Comparison of ENCODE assay signal across 20 cellular contexts in genomic region chr22:40680819-40681183, GRCh38. TPM values are rescaled to one million over a fixed set of nuclear protein-coding genes. Genes with fewer than 3 reads are reported as not detected.
DNase-seq lines count a peak whose midpoint lies in the region; ATAC-seq and TF ChIP-seq lines count a peak whose summit lies in the region.
"Had no signal": no experiment of that assay in that cellular context is flagged by ENCODE, and none has a peak within 500 bp of the region (broad histone marks: within the 10 kb centered on the region; RNA-seq: fewer than 3 reads in every experiment).

No MANE protein-coding gene starts in this region.

- H3K4me3 Mint-ChIP-seq in activated T-helper 17 cell treated with anti-CD3 and anti-CD28 coated beads, Interleukin-2, amount 50 U/mL, for 72 hours = no peak overlapping the region
- H3K4me3 Mint-ChIP-seq in endothelial cell (ENCODE audit: unreplicated experiment) (peak overlapping the region; percentile 52), type B pancreatic cell (peak overlapping the region; percentile 85)
- no peak overlapping the region for H3K4me3 Mint-ChIP-seq in natural killer cell treated with Interleukin-12 subunit alpha and Interleukin-12 subunit beta and Interleukin-15 and Interleukin-18, amount 100 ng/mL, for 72 hours

- peak overlapping the region; percentile 61 for H3K4me3 ChIP-seq in mesodermal cell (ENCODE audit: extremely low read depth, insufficient read depth, low read length, poor library complexity, severe bottlenecking)
- H3K4me3 ChIP-seq: HAP-1 had no signal

- peaks cover 54% of the 10 kb centered on the region for H3K4me1 ChIP-seq in mesodermal cell (ENCODE audit: control insufficient read depth, insufficient read depth, low read length, poor library complexity, severe bottlenecking)
- H3K4me1 ChIP-seq: HAP-1 had no signal

- peaks cover 8% of the 10 kb centered on the region for H3K4me1 Mint-ChIP-seq in activated T-helper 17 cell treated with anti-CD3 and anti-CD28 coated beads, Interleukin-2, amount 50 U/mL, for 72 hours
- peaks cover 61% of the 10 kb centered on the region for H3K4me1 Mint-ChIP-seq in endothelial cell (ENCODE audit: unreplicated experiment)
- H3K4me1 Mint-ChIP-seq in type B pancreatic cell (ENCODE audit: unreplicated experiment) = peaks cover 42% of the 10 kb centered on the region
- peaks cover 14% of the 10 kb centered on the region in 2 donors for H3K4me1 Mint-ChIP-seq in natural killer cell treated with Interleukin-12 subunit alpha and Interleukin-12 subunit beta and Interleukin-15 and Interleukin-18, amount 100 ng/mL, for 72 hours (ENCODE audit: low read depth in 2 of 2)

- no peak for ATAC-seq in activated T-helper 17 cell treated with anti-CD3 and anti-CD28 coated beads, Interleukin-2, amount 50 U/mL, for 72 hours (replicated peaks)
- ATAC-seq in natural killer cell treated with Interleukin-12 subunit alpha and Interleukin-12 subunit beta and Interleukin-15 and Interleukin-18, amount 100 ng/mL, for 72 hours = no peak
- ATAC-seq in HG02610 (IDR thresholded peaks at IDR 0.05; ENCODE audit: unreplicated experiment) = no peak
- no peak for ATAC-seq in GM21360 (IDR thresholded peaks at IDR 0.05; ENCODE audit: unreplicated experiment)
- ATAC-seq: Right ventricle myocardium inferior had no signal

- intact Hi-C loops in head of caudate nucleus (cut with DNase I) = no loop called here

- peaks cover 12% of the 10 kb centered on the region for H3K36me3 ChIP-seq in mesodermal cell (ENCODE audit: control insufficient read depth, insufficient read depth, low read length)
- H3K36me3 ChIP-seq: HAP-1 had no signal

- H3K27ac Mint-ChIP-seq in activated T-helper 17 cell treated with anti-CD3 and anti-CD28 coated beads, Interleukin-2, amount 50 U/mL, for 72 hours = peak overlapping the region; percentile 66
- H3K27ac Mint-ChIP-seq in endothelial cell (ENCODE audit: unreplicated experiment) (no peak overlapping the region), type B pancreatic cell (peak overlapping the region; percentile 75)
- no peak overlapping the region for H3K27ac Mint-ChIP-seq in natural killer cell treated with Interleukin-12 subunit alpha and Interleukin-12 subunit beta and Interleukin-15 and Interleukin-18, amount 100 ng/mL, for 72 hours

- TF ChIP-seq CTCF in endothelial cell (IDR thresholded peaks at IDR 0.05; ENCODE audit: unreplicated experiment) (no peak), type B pancreatic cell (conservative IDR thresholded peaks at IDR 0.05) (no peak)

- peaks cover 8% of the 10 kb centered on the region for H3K27me3 Mint-ChIP-seq in activated T-helper 17 cell treated with anti-CD3 and anti-CD28 coated beads, Interleukin-2, amount 50 U/mL, for 72 hours
- peaks cover 16% of the 10 kb centered on the region for H3K27me3 Mint-ChIP-seq in endothelial cell (ENCODE audit: unreplicated experiment)
- peaks cover 30% of the 10 kb centered on the region for H3K27me3 Mint-ChIP-seq in type B pancreatic cell
- peaks cover 24 to 28% of the 10 kb centered on the region in 2 donors for H3K27me3 Mint-ChIP-seq in natural killer cell treated with Interleukin-12 subunit alpha and Interleukin-12 subunit beta and Interleukin-15 and Interleukin-18, amount 100 ng/mL, for 72 hours

- no peaks in the 10 kb centered on the region for H3K9me3 Mint-ChIP-seq in activated T-helper 17 cell treated with anti-CD3 and anti-CD28 coated beads, Interleukin-2, amount 50 U/mL, for 72 hours
- H3K9me3 Mint-ChIP-seq in endothelial cell (ENCODE audit: unreplicated experiment) (no peaks in the 10 kb centered on the region), type B pancreatic cell (no peaks in the 10 kb centered on the region)
- H3K9me3 Mint-ChIP-seq in natural killer cell treated with Interleukin-12 subunit alpha and Interleukin-12 subunit beta and Interleukin-15 and Interleukin-18, amount 100 ng/mL, for 72 hours = no peaks in the 10 kb centered on the region

- DNase-seq in endothelial cell (ENCODE audit: low spot score) = no peak
- no peak for DNase-seq in type B pancreatic cell (ENCODE audit: extremely low spot score, unreplicated experiment)
- no peak for DNase-seq in natural killer cell treated with Interleukin-12 subunit alpha and Interleukin-12 subunit beta and Interleukin-15 and Interleukin-18, amount 100 ng/mL, for 72 hours (ENCODE audit: low spot score)
- DNase-seq in head of caudate nucleus = no peak
- DNase-seq: DMS79; KBM-7; NCI-H1105; NCI-H2081 treated with DMSO at 0.1 percent for 48 hours; NCI-H510A; NCI-H748 treated with DMSO at 0.1 percent for 48 hours; NK-92 treated with Interleukin-12 subunit alpha and Interleukin-12 subunit beta, amount 100 ng/mL, for 24 hours had no signal

- H3K36me3 Mint-ChIP-seq in activated T-helper 17 cell treated with anti-CD3 and anti-CD28 coated beads, Interleukin-2, amount 50 U/mL, for 72 hours (ENCODE audit: low read depth) = no peaks in the 10 kb centered on the region
- H3K36me3 Mint-ChIP-seq in endothelial cell (ENCODE audit: low read depth, unreplicated experiment) (peaks cover 4% of the 10 kb centered on the region), type B pancreatic cell (no peaks in the 10 kb centered on the region)
- H3K36me3 Mint-ChIP-seq in natural killer cell treated with Interleukin-12 subunit alpha and Interleukin-12 subunit beta and Interleukin-15 and Interleukin-18, amount 100 ng/mL, for 72 hours = no peaks in the 10 kb centered on the region

- WGBS in mesodermal cell (ENCODE audit: insufficient coverage in 2 of 2), 2 experiments = 93 to 94% methylated on average over 15 of the region's 15 CpGs

- no peaks in the 10 kb centered on the region for H3K9me3 ChIP-seq in mesodermal cell (ENCODE audit: control insufficient read depth, low read length)
- H3K9me3 ChIP-seq: HAP-1 had no signal

- peak overlapping the region; percentile 87 for H3K27ac ChIP-seq in mesodermal cell (ENCODE audit: low read depth, low read length, severe bottlenecking)
- H3K27ac ChIP-seq: C4-2B had no signal

RNA-seq across cellular contexts. Expression of gene MCHR1, which starts 1.5 kb away (rescaled TPM):
- total RNA-seq in activated T-helper 17 cell treated with anti-CD3 and anti-CD28 coated beads, Interleukin-2, amount 50 U/mL, for 72 hours = not detected
- total RNA-seq in endothelial cell (ENCODE audit: unreplicated experiment) (6.6 TPM), type B pancreatic cell (ENCODE audit: low replicate concordance) (0.17 and 6.9 TPM in 2 replicates)
- 58.7 TPM for polyA plus RNA-seq in mesodermal cell (2013, experiment 1 of 2)
- 48.5 TPM for polyA plus RNA-seq in mesodermal cell (2013, experiment 2 of 2)
- not detected for total RNA-seq in natural killer cell treated with Interleukin-12 subunit alpha and Interleukin-12 subunit beta and Interleukin-15 and Interleukin-18, amount 100 ng/mL, for 72 hours
- total RNA-seq: OCI-LY7, SK-MEL-5 had no signal

RNA-seq across cellular contexts. Expression of gene MRTFA, which starts 44.3 kb away (rescaled TPM):
- total RNA-seq in activated T-helper 17 cell treated with anti-CD3 and anti-CD28 coated beads, Interleukin-2, amount 50 U/mL, for 72 hours = 10 to 100 TPM; 38.5 to 57.4 TPM
- total RNA-seq in endothelial cell (ENCODE audit: unreplicated experiment) = 68.4 TPM
- 49.7 TPM for polyA plus RNA-seq in mesodermal cell (2013, experiment 1 of 2)
- 40.2 TPM for polyA plus RNA-seq in mesodermal cell (2013, experiment 2 of 2)
- total RNA-seq in type B pancreatic cell (ENCODE audit: low replicate concordance) = 42.3 and 49.8 TPM in 2 replicates
- 10 to 100 TPM; 53.4 to 86.9 TPM for total RNA-seq in natural killer cell treated with Interleukin-12 subunit alpha and Interleukin-12 subunit beta and Interleukin-15 and Interleukin-18, amount 100 ng/mL, for 72 hours

Comparison
In these comparisons a context has a peak if more than half of its experiments do, and no peak if none do; other contexts are left out.
1. H3K27ac Mint-ChIP-seq: peak in activated T-helper 17 cell treated with anti-CD3 and anti-CD28 coated beads, Interleukin-2, amount 50 U/mL, for 72 hours (single experiment) and type B pancreatic cell (single experiment); none in endothelial cell (single experiment) and natural killer cell treated with Interleukin-12 subunit alpha and Interleukin-12 subunit beta and Interleukin-15 and Interleukin-18, amount 100 ng/mL, for 72 hours (0 of 2).
2. H3K4me3 Mint-ChIP-seq: peak in endothelial cell (single experiment) and type B pancreatic cell (single experiment); none in activated T-helper 17 cell treated with anti-CD3 and anti-CD28 coated beads, Interleukin-2, amount 50 U/mL, for 72 hours (single experiment) and natural killer cell treated with Interleukin-12 subunit alpha and Interleukin-12 subunit beta and Interleukin-15 and Interleukin-18, amount 100 ng/mL, for 72 hours (single experiment).